In genomic region chr12:92702754-92703679, GRCh38 we compare ENCODE assay signal across 11 cellular contexts.
DNase-seq lines count a peak whose midpoint lies in the region; ATAC-seq and TF ChIP-seq lines count a peak whose summit lies in the region.
"Had no signal": no experiment of that assay in that cellular context is flagged by ENCODE, and none has a peak within 500 bp of the region (broad histone marks: within the 10 kb centered on the region; RNA-seq: fewer than 3 reads in every experiment).

Gene PLEKHG7 (plus strand): TSS chr12:92702989. CDS start chr12:92706632, 3,643 bp downstream.

- H3K27ac Mint-ChIP-seq in memory B cell = peak within 1 kb of the TSS; percentile 97
- H3K27ac Mint-ChIP-seq: activated naive CD8-positive, alpha-beta T cell; natural killer cell treated with Interleukin-12 subunit alpha and Interleukin-12 subunit beta and Interleukin-15 and Interleukin-18, amount 100 ng/mL, for 72 hours had no signal

- peaks cover 32% of the 10 kb centered on the region for H3K4me1 Mint-ChIP-seq in memory B cell

- ATAC-seq in GM18511 (IDR thresholded peaks at IDR 0.05; ENCODE audit: unreplicated experiment) (peak; percentile 97), GM21786 (IDR thresholded peaks at IDR 0.05; ENCODE audit: unreplicated experiment) (peak; percentile 93), memory B cell (ENCODE audit: low read depth) (peak; percentile 82)
- ATAC-seq: natural killer cell treated with Interleukin-12 subunit alpha and Interleukin-12 subunit beta and Interleukin-15 and Interleukin-18, amount 100 ng/mL, for 72 hours had no signal

- DNase-seq in LNCaP clone FGC (ENCODE audit: low read depth) (peak; percentile 46), memory B cell (ENCODE audit: low spot score in 2 of 2) (peak; percentile 47 to 54), NCI-H1048 (lab: John Stamatoyannopoulos, UW) (no peak), NCI-H510A (lab: John Stamatoyannopoulos, UW) (no peak), iPS-NIHi7 (ENCODE audit: extremely low spot score) (no peak), NCI-H69 (lab: John Stamatoyannopoulos, UW) (no peak)
- DNase-seq: IMR-90 had no signal

- no peak for TF ChIP-seq CTCF in LNCaP clone FGC (IDR thresholded peaks at IDR 0.05; ENCODE audit: control insufficient read depth, extremely low read depth, insufficient read depth)

- peak within 1 kb of the TSS; percentile 82 for H3K4me3 Mint-ChIP-seq in memory B cell
- H3K4me3 Mint-ChIP-seq: activated naive CD8-positive, alpha-beta T cell; natural killer cell treated with Interleukin-12 subunit alpha and Interleukin-12 subunit beta and Interleukin-15 and Interleukin-18, amount 100 ng/mL, for 72 hours had no signal

- peak within 1 kb of the TSS; percentile 34 for H3K4me3 ChIP-seq in LNCaP clone FGC (ENCODE audit: low read depth, low read length)

- H3K36me3 Mint-ChIP-seq in memory B cell = peaks cover 12% of the 10 kb centered on the region
- H3K36me3 Mint-ChIP-seq: activated naive CD8-positive, alpha-beta T cell; natural killer cell treated with Interleukin-12 subunit alpha and Interleukin-12 subunit beta and Interleukin-15 and Interleukin-18, amount 100 ng/mL, for 72 hours had no signal

- peaks cover 2% of the 10 kb centered on the region for H3K9me3 Mint-ChIP-seq in memory B cell
- H3K9me3 Mint-ChIP-seq: natural killer cell treated with Interleukin-12 subunit alpha and Interleukin-12 subunit beta and Interleukin-15 and Interleukin-18, amount 100 ng/mL, for 72 hours had no signal

- no peaks in the 10 kb centered on the region for H3K27me3 Mint-ChIP-seq in memory B cell
- H3K27me3 Mint-ChIP-seq: activated naive CD8-positive, alpha-beta T cell had no signal

Comparison
In these comparisons a context has a peak if more than half of its experiments do, and no peak if none do; other contexts are left out.
1. DNase-seq: peak in LNCaP clone FGC (single experiment) and memory B cell (2 of 2); none in NCI-H1048 (single experiment), NCI-H510A (single experiment), iPS-NIHi7 (single experiment) and NCI-H69 (single experiment).
2. Peak in every context shown above with its lines, with median percentiles within 50 percentile points of each other: ATAC-seq.